Comparison of ENCODE assay signal across 9 cellular contexts in the genomic region with DNA sequence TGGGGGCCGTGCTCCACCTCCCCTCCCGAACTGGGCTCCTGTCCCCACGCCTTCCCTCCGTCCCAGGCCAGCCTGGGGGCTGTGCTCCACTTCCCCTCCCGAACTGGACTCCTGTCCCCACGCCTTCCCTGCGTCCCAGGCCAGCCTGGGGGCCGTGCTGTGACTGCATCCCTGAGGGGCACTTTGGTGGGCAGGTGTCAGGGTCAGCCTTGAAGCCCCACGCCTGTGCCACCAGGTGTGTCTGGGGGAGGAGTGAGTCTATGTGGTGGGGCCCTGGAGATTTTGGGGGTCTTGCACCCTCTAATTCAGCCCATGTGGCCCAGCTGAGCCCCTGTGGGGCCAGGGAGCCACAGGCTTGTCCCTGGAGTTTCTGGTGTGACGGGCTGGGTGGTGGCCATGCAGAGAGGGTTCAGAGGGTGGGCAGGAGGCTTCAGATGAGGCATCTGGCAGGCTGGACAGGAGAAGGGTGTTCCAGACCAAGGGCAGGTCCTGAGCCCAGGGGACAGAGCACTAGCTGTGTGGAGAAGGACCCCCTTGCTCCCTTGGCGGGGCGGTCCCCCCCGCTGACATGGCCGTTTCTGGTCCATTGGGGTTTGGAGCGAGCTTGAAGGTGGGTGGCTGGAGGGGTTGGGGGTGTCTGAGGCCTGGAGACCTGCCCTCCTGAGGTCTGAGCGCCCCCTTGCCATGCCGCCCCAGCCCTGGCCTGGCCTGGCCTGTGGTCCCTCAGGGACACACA. TPM values are rescaled to one million over a fixed set of nuclear protein-coding genes. Genes with fewer than 3 reads are reported as not detected.
DNase-seq lines count a peak whose midpoint lies in the region; ATAC-seq and TF ChIP-seq lines count a peak whose summit lies in the region.
"Had no signal": no experiment of that assay in that cellular context is flagged by ENCODE, and none has a peak within 500 bp of the region (broad histone marks: within the 10 kb centered on the region; RNA-seq: fewer than 3 reads in every experiment).

No MANE protein-coding gene starts in this region.

- H3K27ac ChIP-seq in RWPE1, result peak overlapping the region; percentile 59
- peak overlapping the region; percentile 72 for H3K27ac ChIP-seq in fibroblast of lung (ENCODE audit: insufficient read depth, low read length)
- no peak overlapping the region for H3K27ac ChIP-seq in neuronal stem cell (replicated peaks; ENCODE audit: low read length)
- peak overlapping the region; percentile 94 for H3K27ac ChIP-seq in upper lobe of right lung

- no peak overlapping the region for H3K18ac ChIP-seq in neuronal stem cell (ENCODE audit: low read length)

- intact Hi-C loops in upper lobe of right lung (cut with DNase I), result no loop called here

- POLR2A ChIA-PET in RWPE1 (lab: Yijun Ruan, JAX; ENCODE audit: low non-redundant PET), result no interaction called here

- H3K14ac ChIP-seq in neuronal stem cell (ENCODE audit: low read length), result no peak overlapping the region

- H3K9me3 ChIP-seq in fibroblast of lung (ENCODE audit: control insufficient read depth, insufficient read depth, low read depth, low read length), result no peaks in the 10 kb centered on the region
- H3K9me3 ChIP-seq in neuronal stem cell (replicated peaks in 1 of 2; ENCODE audit: control insufficient read depth in 2 of 2, insufficient read depth in 1 of 2, low read depth in 1 of 2, low read length in 2 of 2), result no peaks in the 10 kb centered on the region
- H3K9me3 ChIP-seq in upper lobe of right lung, result no peaks in the 10 kb centered on the region

- H3K9ac ChIP-seq in fibroblast of lung (ENCODE audit: insufficient read depth, low read length) (peak overlapping the region; percentile 73), neuronal stem cell (ENCODE audit: low read depth, low read length, poor library complexity) (peak overlapping the region; percentile 60)

- H2BK15ac ChIP-seq in neuronal stem cell (ENCODE audit: low read length), result no peak overlapping the region

- TF ChIP-seq CTCF in RWPE1 (conservative IDR thresholded peaks at IDR 0.05; ENCODE audit: low read depth), result no peak
- no peak for TF ChIP-seq CTCF in fibroblast of lung (conservative IDR thresholded peaks at IDR 0.05 in 1 of 2, IDR thresholded peaks at IDR 0.05 in 1 of 2; ENCODE audit: low read depth in 1 of 2, low read length in 2 of 2)
- no peak for TF ChIP-seq CTCF in upper lobe of right lung (IDR thresholded peaks at IDR 0.05)

- H4K91ac ChIP-seq in neuronal stem cell (ENCODE audit: low read depth, low read length, poor library complexity), result no peak overlapping the region

- peaks cover 53% of the 10 kb centered on the region for H3K4me1 ChIP-seq in fibroblast of lung (ENCODE audit: control insufficient read depth, extremely low read depth, insufficient read depth, low read length)
- H3K4me1 ChIP-seq in neuronal stem cell (ENCODE audit: control insufficient read depth in 2 of 2, insufficient read depth in 1 of 2, low read depth in 1 of 2, low read length in 2 of 2), result peaks cover 7 to 29% of the 10 kb centered on the region in 2 donors
- peaks cover 81% of the 10 kb centered on the region for H3K4me1 ChIP-seq in upper lobe of right lung

- H2AFZ ChIP-seq in fibroblast of lung (ENCODE audit: low read length) (no peak overlapping the region), neuronal stem cell (ENCODE audit: low read length) (no peak overlapping the region)

- H2BK120ac ChIP-seq in neuronal stem cell (ENCODE audit: low read depth, low read length), result peak overlapping the region; percentile 72

- H3K23ac ChIP-seq in neuronal stem cell (ENCODE audit: low read depth, low read length, poor library complexity), result peak overlapping the region; percentile 85

- no peak overlapping the region for H3K4ac ChIP-seq in neuronal stem cell (ENCODE audit: low read length)

- peak overlapping the region; percentile 76 for H3K4me2 ChIP-seq in fibroblast of lung (ENCODE audit: extremely low read depth, insufficient read depth, low read length)
- no peak overlapping the region for H3K4me2 ChIP-seq in neuronal stem cell (ENCODE audit: insufficient read depth, low read length, poor library complexity, severe bottlenecking)

- peak overlapping the region; percentile 73 for H2BK12ac ChIP-seq in neuronal stem cell (ENCODE audit: low read length)

- H3K27me3 ChIP-seq in fibroblast of lung (ENCODE audit: control insufficient read depth, insufficient read depth, low read length), result no peaks in the 10 kb centered on the region
- no peaks in the 10 kb centered on the region for H3K27me3 ChIP-seq in neuronal stem cell (ENCODE audit: control insufficient read depth in 3 of 3, insufficient read depth in 3 of 3, low read depth in 1 of 3, low read length in 3 of 3)
- no peaks in the 10 kb centered on the region for H3K27me3 ChIP-seq in upper lobe of right lung

- peaks cover 19% of the 10 kb centered on the region for H3K79me2 ChIP-seq in fibroblast of lung (ENCODE audit: control insufficient read depth, insufficient read depth, low read length)

- peaks cover 23% of the 10 kb centered on the region for H3K36me3 ChIP-seq in fibroblast of lung (ENCODE audit: control insufficient read depth, insufficient read depth, low read length)
- H3K36me3 ChIP-seq in neuronal stem cell (replicated peaks in 1 of 2; ENCODE audit: control insufficient read depth in 2 of 2, insufficient read depth in 2 of 2, low read length in 2 of 2), result peaks cover 0 to 2% of the 10 kb centered on the region in 2 donors
- peaks cover 35% of the 10 kb centered on the region for H3K36me3 ChIP-seq in upper lobe of right lung

- H2BK5ac ChIP-seq in neuronal stem cell (ENCODE audit: low read length), result no peak overlapping the region

- H4K8ac ChIP-seq in neuronal stem cell (ENCODE audit: low read depth, low read length), result no peak overlapping the region

- ATAC-seq in upper lobe of right lung (no peak), HG03469 (IDR thresholded peaks at IDR 0.05; ENCODE audit: unreplicated experiment) (no peak), HG02973 (IDR thresholded peaks at IDR 0.05; ENCODE audit: unreplicated experiment) (no peak)

- no peaks in the 10 kb centered on the region for H4K20me1 ChIP-seq in fibroblast of lung (ENCODE audit: control insufficient read depth, extremely low read depth, insufficient read depth, low read length)

- no peak for DNase-seq in RWPE1 (ENCODE audit: low spot score)
- no peak for DNase-seq in fibroblast of lung (ENCODE audit: low read depth in 2 of 2)
- DNase-seq in neuronal stem cell (ENCODE audit: low spot score), result no peak
- DNase-seq in upper lobe of right lung, result no peak
- no peak for DNase-seq in GDM1 (lab: John Stamatoyannopoulos, UW)
- DNase-seq: activated gamma-delta T cell, NCI-H2029 treated with DMSO at 0.1 percent for 48 hours had no signal

- WGBS in neuronal stem cell (ENCODE audit: extremely low coverage in 2 of 2, insufficient read length in 2 of 2, insufficient replicate concordance in 1 of 2), 2 donors, result no CpG with 5 or more reads among the region's 17 CpGs

- CTCF ChIA-PET in RWPE1 (lab: Yijun Ruan, JAX), result no interaction called here

- peaks cover 3% of the 10 kb centered on the region for H3K79me1 ChIP-seq in neuronal stem cell (ENCODE audit: low read depth, low read length)

- H2AK5ac ChIP-seq in neuronal stem cell (ENCODE audit: low read depth, low read length), result no peak overlapping the region

- H3K4me3 ChIP-seq in fibroblast of lung (replicated peaks in 1 of 4; ENCODE audit: control extremely low read depth in 1 of 4, insufficient read depth in 1 of 4, low read depth in 3 of 4, low read length in 4 of 4) (peak overlapping the region in 2 of 4 experiments; percentile 17 to 40), neuronal stem cell (ENCODE audit: low read length in 2 of 2) (peak overlapping the region in 1 of 2 donors; percentile 36), upper lobe of right lung (peak overlapping the region; percentile 45)

RNA-seq across cellular contexts. Expression of gene NHERF2, which starts 8.2 kb away (rescaled TPM):
- total RNA-seq in fibroblast of lung (16.9 and 21.5 TPM in 2 replicates), upper lobe of right lung (363 TPM)
- 30.7 and 38.0 TPM in 2 replicates for polyA plus RNA-seq in fibroblast of lung
- 79.5 and 84.8 TPM in 2 replicates for polyA plus RNA-seq in fibroblast of lung (2012)
- polyA minus RNA-seq in fibroblast of lung (ENCODE audit: low replicate concordance), result 15.5 and 29.6 TPM in 2 replicates
- polyA plus RNA-seq in neuronal stem cell (2013, experiment 1 of 2), result 16.0 TPM
- polyA plus RNA-seq in neuronal stem cell (2013, experiment 2 of 2), result 14.8 TPM

RNA-seq across cellular contexts. Expression of gene NTHL1, which starts 12.8 kb away (rescaled TPM):
- total RNA-seq in fibroblast of lung (34.7 and 44.4 TPM in 2 replicates), upper lobe of right lung (26.4 TPM)
- polyA plus RNA-seq in fibroblast of lung, result 8.4 and 9.2 TPM in 2 replicates
- 17.4 and 19.0 TPM in 2 replicates for polyA plus RNA-seq in fibroblast of lung (2012)
- 5.2 and 9.7 TPM in 2 replicates for polyA minus RNA-seq in fibroblast of lung (ENCODE audit: low replicate concordance)
- polyA plus RNA-seq in neuronal stem cell (2013, experiment 1 of 2), result 28.2 TPM
- polyA plus RNA-seq in neuronal stem cell (2013, experiment 2 of 2), result 27.7 TPM

RNA-seq across cellular contexts. Expression of gene TSC2, which starts 12.9 kb away (rescaled TPM):
- total RNA-seq in fibroblast of lung (35.7 and 46.6 TPM in 2 replicates), upper lobe of right lung (119 TPM)
- polyA plus RNA-seq in fibroblast of lung, result 24.5 and 39.6 TPM in 2 replicates
- polyA plus RNA-seq in fibroblast of lung (2012), result 52.2 and 55.8 TPM in 2 replicates
- 242 and 267 TPM in 2 replicates for polyA minus RNA-seq in fibroblast of lung (ENCODE audit: low replicate concordance)
- 54.6 TPM for polyA plus RNA-seq in neuronal stem cell (2013, experiment 1 of 2)
- polyA plus RNA-seq in neuronal stem cell (2013, experiment 2 of 2), result 53.2 TPM

RNA-seq across cellular contexts. Expression of gene NPW, which starts 15.3 kb away (rescaled TPM):
- total RNA-seq in fibroblast of lung (0.26 and 0.99 TPM in 2 replicates), upper lobe of right lung (not detected)
- 0.06 and 0.20 TPM in 2 replicates for polyA plus RNA-seq in fibroblast of lung
- 0.58 and 1.3 TPM in 2 replicates for polyA plus RNA-seq in fibroblast of lung (2012)
- polyA minus RNA-seq in fibroblast of lung (ENCODE audit: low replicate concordance), result not detected in 2 replicates
- polyA plus RNA-seq in neuronal stem cell (2013, experiment 1 of 2), result 2.0 TPM
- 1.7 TPM for polyA plus RNA-seq in neuronal stem cell (2013, experiment 2 of 2)

RNA-seq across cellular contexts. Expression of gene ZNF598, which starts 25.2 kb away (rescaled TPM):
- 10.8 and 18.8 TPM in 2 replicates for total RNA-seq in fibroblast of lung
- polyA plus RNA-seq in fibroblast of lung, result 11.6 and 18.7 TPM in 2 replicates
- 19.6 and 29.9 TPM in 2 replicates for polyA plus RNA-seq in fibroblast of lung (2012)
- polyA minus RNA-seq in fibroblast of lung (ENCODE audit: low replicate concordance), result 14.7 and 15.9 TPM in 2 replicates
- 21.3 TPM for polyA plus RNA-seq in neuronal stem cell (2013, experiment 1 of 2)
- polyA plus RNA-seq in neuronal stem cell (2013, experiment 2 of 2), result 20.9 TPM
- 38.2 TPM for total RNA-seq in upper lobe of right lung

Comparison
In these comparisons a context has a peak if more than half of its experiments do, and no peak if none do; other contexts are left out.
1. RNA of gene NHERF2, which starts 8.2 kb away (total RNA-seq): 363 TPM in upper lobe of right lung (single experiment); 16.9 to 21.5 TPM in fibroblast of lung; every median in the first group is over 10 times any median in the second.